In the genomic region with DNA sequence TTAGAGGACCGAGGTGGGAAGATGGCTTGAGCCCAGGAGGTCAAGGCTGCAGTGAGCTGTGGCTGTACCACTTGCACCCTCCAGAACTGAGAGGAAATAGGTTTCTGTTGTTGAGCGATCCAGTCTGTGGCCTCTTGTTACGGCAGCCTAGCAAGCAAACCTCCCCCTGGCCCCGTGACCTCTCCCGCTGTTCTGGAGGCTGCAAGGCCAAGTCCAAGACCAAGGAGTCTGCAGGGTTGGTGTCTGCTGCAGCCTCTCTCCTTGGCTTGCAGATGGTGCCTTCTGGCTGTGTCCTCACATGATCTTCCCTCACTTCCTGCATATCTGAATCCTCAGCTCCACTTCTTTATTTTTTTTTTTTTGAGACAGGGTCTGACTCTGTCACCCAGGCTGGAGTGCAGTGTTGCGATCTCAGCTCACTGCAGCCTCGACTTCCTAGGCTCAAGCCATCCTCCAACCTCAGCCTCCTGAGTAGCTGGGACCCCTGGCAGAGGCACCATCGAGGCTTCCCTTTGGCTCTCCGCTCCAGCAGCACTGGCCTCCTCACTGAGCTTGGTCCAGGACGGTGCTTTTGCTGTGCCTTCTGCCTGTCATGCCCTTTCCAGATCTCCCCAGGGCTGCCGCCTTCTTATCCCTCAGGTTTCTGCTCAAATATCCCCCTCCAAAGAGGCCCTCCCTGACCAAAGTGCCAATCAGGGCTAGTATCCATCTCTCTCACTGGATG, we compare ENCODE assay signal across 12 cellular contexts. TPM values are rescaled to one million over a fixed set of nuclear protein-coding genes. Genes with fewer than 3 reads are reported as not detected.
A peak's percentile ranks its signal among the peaks of the same experiment; 100 is the strongest.
DNase-seq lines count a peak whose midpoint lies in the region; ATAC-seq and TF ChIP-seq lines count a peak whose summit lies in the region.
"Had no signal": no experiment of that assay in that cellular context is flagged by ENCODE, and none has a peak within 500 bp of the region (broad histone marks: within the 10 kb centered on the region; RNA-seq: fewer than 3 reads in every experiment).

No MANE protein-coding gene starts in this region.

- H3K4me3 ChIP-seq in RWPE2 (ENCODE audit: severe bottlenecking): no peak overlapping the region
- H3K4me3 ChIP-seq: SK-N-MC had no signal

- H3K27ac ChIP-seq in RWPE2 (ENCODE audit: poor library complexity, severe bottlenecking) (peak overlapping the region; percentile 92), foreskin keratinocyte (no peak overlapping the region)

- H3K36me3 ChIP-seq in RWPE2 (ENCODE audit: low read depth): no peaks in the 10 kb centered on the region

- intact Hi-C loops in left cardiac atrium (cut with DNase I) (loop anchor here (5.0 kb wide), 1 partner anchor 203 kb away; no protein-coding TSS in a partner anchor), sciatic nerve (cut with DNase I) (no loop called here)

- H3K4me1 ChIP-seq in RWPE2 (ENCODE audit: insufficient read depth, poor library complexity, severe bottlenecking) (peaks cover 14% of the 10 kb centered on the region), foreskin keratinocyte (peaks cover 10% of the 10 kb centered on the region)

- TF ChIP-seq CTCF in GM13976 (IDR thresholded peaks at IDR 0.05; ENCODE audit: borderline replicate concordance, control extremely low read depth, extremely low read depth, insufficient read depth, missing control alignments) (no peak), RWPE2 (IDR thresholded peaks at IDR 0.05; ENCODE audit: poor library complexity, severe bottlenecking) (no peak), foreskin keratinocyte (conservative IDR thresholded peaks at IDR 0.05) (no peak)

- peak; percentile 13 for DNase-seq in GM13976 (ENCODE audit: low spot score)
- DNase-seq in RWPE2 (ENCODE audit: low spot score): no peak
- DNase-seq in left cardiac atrium: peak; percentile 27
- DNase-seq in sciatic nerve (ENCODE audit: low spot score): peak; percentile 68
- DNase-seq in activated gamma-delta T cell treated with Interleukin-2 at 50 U/mL for 16 hours: no peak
- DNase-seq in foreskin keratinocyte: no peak
- DNase-seq: activated CD8-positive, alpha-beta memory T cell treated with anti-CD3 and anti-CD28 coated beads, Interleukin-2, amount 10 ng/mL, durations not matched to agents 7 days and 5 days; naive thymus-derived CD4-positive, alpha-beta T cell; NCI-H1417 treated with DMSO at 0.1 percent for 48 hours had no signal

- ATAC-seq in RWPE2 (ENCODE audit: low read depth) (no peak), left cardiac atrium (no peak), sciatic nerve (no peak), HG02798 (IDR thresholded peaks at IDR 0.05; ENCODE audit: poor library complexity, unreplicated experiment) (no peak), foreskin keratinocyte (no peak), GM21825 (IDR thresholded peaks at IDR 0.05; ENCODE audit: unreplicated experiment) (no peak)
- ATAC-seq: activated CD8-positive, alpha-beta memory T cell treated with anti-CD3 and anti-CD28 coated beads, Interleukin-2, amount 10 ng/mL, durations not matched to agents 7 days and 5 days; naive thymus-derived CD4-positive, alpha-beta T cell had no signal

- H3K9me3 ChIP-seq in RWPE2 (ENCODE audit: severe bottlenecking): no peaks in the 10 kb centered on the region

- H3K27me3 ChIP-seq in RWPE2 (ENCODE audit: insufficient read depth, poor library complexity, severe bottlenecking) (no peaks in the 10 kb centered on the region), foreskin keratinocyte (no peaks in the 10 kb centered on the region)

- in situ Hi-C loops in GM13976 (cut with MboI; ENCODE audit: low sequenced_read_pairs, unreplicated experiment): no loop called here

RNA-seq across cellular contexts. Expression of a gene that starts 18.0 kb away (rescaled TPM):
- 100 to 1,000 TPM; 106 to 112 TPM for total RNA-seq in left cardiac atrium
- total RNA-seq in sciatic nerve: 319 TPM
- 1.8 and 3.1 TPM in 2 replicates for total RNA-seq in foreskin keratinocyte
- polyA plus RNA-seq in foreskin keratinocyte: 1.3 and 2.5 TPM in 2 replicates

Comparison
In these comparisons a context has a peak if more than half of its experiments do, and no peak if none do; other contexts are left out.
1. DNase-seq: peak in GM13976 (single experiment), left cardiac atrium (single experiment) and sciatic nerve (single experiment); none in RWPE2 (single experiment), activated gamma-delta T cell treated with Interleukin-2 at 50 U/mL for 16 hours (single experiment) and foreskin keratinocyte (0 of 2).
2. RNA of a gene that starts 18.0 kb away (total RNA-seq): 319 TPM in sciatic nerve (single experiment) and 106 to 112 TPM in left cardiac atrium; 1.8 to 3.1 TPM in foreskin keratinocyte; every median in the first group is over 10 times any median in the second.